ENCODE assay signal across 10 cellular contexts in the genomic region with DNA sequence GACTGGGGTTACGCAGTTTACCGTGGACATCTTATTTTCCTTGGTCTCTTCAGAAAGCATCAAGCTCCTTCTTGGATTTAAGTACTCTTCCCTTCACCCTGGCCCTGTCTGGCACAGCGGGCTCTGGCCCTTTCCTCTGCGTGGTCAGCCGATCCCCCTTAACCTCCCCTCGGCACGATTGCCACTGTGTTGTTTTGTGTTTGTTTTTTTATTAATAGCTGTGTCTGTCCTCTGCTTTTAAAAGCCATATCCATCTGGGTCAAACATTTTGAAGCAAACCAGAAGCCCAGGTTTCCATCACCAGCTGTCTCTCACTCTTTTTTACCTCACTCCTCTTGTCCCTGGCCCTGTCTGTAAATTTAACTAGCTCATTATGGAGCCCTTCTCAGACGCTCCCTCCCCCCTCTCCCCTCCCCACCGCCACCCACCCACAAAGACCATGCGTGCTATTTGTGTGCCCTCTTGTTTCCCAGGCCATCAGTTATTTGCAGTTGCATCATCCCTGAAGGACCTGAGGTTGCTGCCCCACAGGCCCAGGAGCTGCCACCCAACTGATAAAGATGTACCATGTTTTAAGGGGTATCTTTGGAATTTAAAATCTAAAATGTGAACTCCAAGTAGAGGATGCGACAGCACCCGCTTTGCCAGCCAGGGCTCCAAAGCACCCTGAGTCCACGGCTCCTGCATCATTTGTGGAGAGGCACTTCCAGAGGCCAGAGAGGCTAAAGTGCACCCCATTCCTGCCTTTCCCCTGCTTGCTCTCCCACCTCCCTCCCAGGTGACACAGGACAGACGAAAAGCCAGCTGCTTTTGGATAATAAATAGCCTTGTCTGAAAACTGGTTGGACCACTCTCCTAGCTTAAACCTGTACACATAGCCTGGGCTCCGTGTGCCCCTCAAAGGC. TPM values are rescaled to one million over a fixed set of nuclear protein-coding genes. Genes with fewer than 3 reads are reported as not detected.
DNase-seq lines count a peak whose midpoint lies in the region; ATAC-seq and TF ChIP-seq lines count a peak whose summit lies in the region.
"Had no signal": no experiment of that assay in that cellular context is flagged by ENCODE, and none has a peak within 500 bp of the region (broad histone marks: within the 10 kb centered on the region; RNA-seq: fewer than 3 reads in every experiment).

No MANE protein-coding gene starts in this region.

- ATAC-seq in activated CD4-positive, alpha-beta T cell treated with anti-CD3 and anti-CD28 coated beads for 36 hours: peak; percentile 5
- ATAC-seq in T-helper 17 cell (no peak), psoas muscle (no peak)

- H3K27me3 ChIP-seq in psoas muscle (ENCODE audit: insufficient read depth in 3 of 3, low read length in 2 of 3): peaks cover 12 to 69% (median 28%) of the 10 kb centered on the region in 3 donors

- H3K4me1 ChIP-seq in psoas muscle: peaks cover 12% of the 10 kb centered on the region

- no peak overlapping the region for H3K4me3 ChIP-seq in psoas muscle

- peak overlapping the region; percentile 87 for H3K4me3 Mint-ChIP-seq in activated CD4-positive, alpha-beta T cell treated with anti-CD3 and anti-CD28 coated beads for 36 hours
- H3K4me3 Mint-ChIP-seq in T-helper 17 cell (peak overlapping the region; percentile 99), glutamatergic neuron (ENCODE audit: unreplicated experiment) (peak overlapping the region; percentile 85), nephron progenitor cell (no peak overlapping the region)
- H3K4me3 Mint-ChIP-seq in stimulated activated naive CD8-positive, alpha-beta T cell treated with anti-CD3 and anti-CD28 coated beads, Interleukin-15, Interleukin-2, amounts not matched to agents 100 ng/mL and 50 ng/mL, for 24 hours: peak overlapping the region; percentile 88

- peak; percentile 81 for DNase-seq in activated CD4-positive, alpha-beta T cell treated with anti-CD3 and anti-CD28 coated beads for 36 hours
- DNase-seq in activated CD4-positive, alpha-beta T cell treated with anti-CD3 and anti-CD28 coated beads for 4 hours: no peak
- DNase-seq in T-helper 17 cell (no peak), glutamatergic neuron (no peak), psoas muscle (no peak), nephron progenitor cell (no peak), HuH-7 (ENCODE audit: low spot score) (no peak)
- DNase-seq: NCI-H2029 treated with DMSO at 0.1 percent for 48 hours, occipital lobe had no signal

- no peaks in the 10 kb centered on the region for H3K9me3 Mint-ChIP-seq in activated CD4-positive, alpha-beta T cell treated with anti-CD3 and anti-CD28 coated beads for 36 hours (ENCODE audit: low read depth)
- H3K9me3 Mint-ChIP-seq in glutamatergic neuron (ENCODE audit: unreplicated experiment): peaks cover 13% of the 10 kb centered on the region
- H3K9me3 Mint-ChIP-seq in stimulated activated naive CD8-positive, alpha-beta T cell treated with anti-CD3 and anti-CD28 coated beads, Interleukin-15, Interleukin-2, amounts not matched to agents 100 ng/mL and 50 ng/mL, for 24 hours: no peaks in the 10 kb centered on the region
- H3K9me3 Mint-ChIP-seq in nephron progenitor cell: no peaks in the 10 kb centered on the region

- no peak overlapping the region for H3K27ac ChIP-seq in psoas muscle

- no peaks in the 10 kb centered on the region for H3K27me3 Mint-ChIP-seq in activated CD4-positive, alpha-beta T cell treated with anti-CD3 and anti-CD28 coated beads for 36 hours
- H3K27me3 Mint-ChIP-seq in T-helper 17 cell: no peaks in the 10 kb centered on the region
- H3K27me3 Mint-ChIP-seq in glutamatergic neuron (ENCODE audit: unreplicated experiment): peaks cover 15% of the 10 kb centered on the region
- peaks cover 13% of the 10 kb centered on the region for H3K27me3 Mint-ChIP-seq in stimulated activated naive CD8-positive, alpha-beta T cell treated with anti-CD3 and anti-CD28 coated beads, Interleukin-15, Interleukin-2, amounts not matched to agents 100 ng/mL and 50 ng/mL, for 24 hours
- H3K27me3 Mint-ChIP-seq in nephron progenitor cell (ENCODE audit: low read depth, poor library complexity): peaks cover 90% of the 10 kb centered on the region

- no peaks in the 10 kb centered on the region for H3K36me3 ChIP-seq in psoas muscle (ENCODE audit: insufficient read depth in 1 of 2, low read depth in 1 of 2)

- peak overlapping the region; percentile 99 for H3K27ac Mint-ChIP-seq in activated CD4-positive, alpha-beta T cell treated with anti-CD3 and anti-CD28 coated beads for 36 hours
- peak overlapping the region; percentile 100 for H3K27ac Mint-ChIP-seq in T-helper 17 cell
- peak overlapping the region; percentile 31 for H3K27ac Mint-ChIP-seq in glutamatergic neuron (ENCODE audit: unreplicated experiment)
- peak overlapping the region; percentile 99 for H3K27ac Mint-ChIP-seq in stimulated activated naive CD8-positive, alpha-beta T cell treated with anti-CD3 and anti-CD28 coated beads, Interleukin-15, Interleukin-2, amounts not matched to agents 100 ng/mL and 50 ng/mL, for 24 hours
- no peak overlapping the region for H3K27ac Mint-ChIP-seq in nephron progenitor cell

- intact Hi-C loops in activated CD4-positive, alpha-beta T cell treated with anti-CD3 and anti-CD28 coated beads for 36 hours (cut with DNase I, micrococcal nuclease): loop anchor here (1.0 to 10.0 kb wide), 10 partner anchors 9 to 1963 kb away; no protein-coding TSS in a partner anchor
- intact Hi-C loops in psoas muscle (cut with DNase I): loop anchor here in 1 of 2 donors (10.0 kb wide), 1 partner anchor 1133 kb away; no protein-coding TSS in a partner anchor

- H3K4me1 Mint-ChIP-seq in activated CD4-positive, alpha-beta T cell treated with anti-CD3 and anti-CD28 coated beads for 36 hours: peaks cover 31% of the 10 kb centered on the region
- peaks cover 64% of the 10 kb centered on the region for H3K4me1 Mint-ChIP-seq in T-helper 17 cell
- H3K4me1 Mint-ChIP-seq in glutamatergic neuron (ENCODE audit: low read depth, unreplicated experiment): peaks cover 29% of the 10 kb centered on the region
- peaks cover 73% of the 10 kb centered on the region for H3K4me1 Mint-ChIP-seq in stimulated activated naive CD8-positive, alpha-beta T cell treated with anti-CD3 and anti-CD28 coated beads, Interleukin-15, Interleukin-2, amounts not matched to agents 100 ng/mL and 50 ng/mL, for 24 hours (ENCODE audit: low read depth)
- H3K4me1 Mint-ChIP-seq in nephron progenitor cell: peaks cover 83% of the 10 kb centered on the region

- H3K9me3 ChIP-seq in T-helper 17 cell (ENCODE audit: control insufficient read depth, low read length, poor library complexity, severe bottlenecking) (no peaks in the 10 kb centered on the region), psoas muscle (no peaks in the 10 kb centered on the region)

- TF ChIP-seq CTCF in glutamatergic neuron (IDR thresholded peaks at IDR 0.05; ENCODE audit: partially characterized antibody, unreplicated experiment) (no peak), psoas muscle (IDR thresholded peaks at IDR 0.05) (no peak), nephron progenitor cell (IDR thresholded peaks at IDR 0.05) (no peak)

- CTCF ChIA-PET in activated CD4-positive, alpha-beta T cell treated with anti-CD3 and anti-CD28 coated beads for 36 hours (lab: Charles Lee): interaction anchor here (0.6 to 5.5 kb wide), 28 partner anchors 9 to 1290 kb away, joined by 3 to 32 read pairs (median 4); no protein-coding TSS in a partner anchor

- WGBS in psoas muscle, 3 donors: 58 to 68% (median 68%) methylated on average over 15 of the region's 15 CpGs

- peaks cover 65% of the 10 kb centered on the region for H3K36me3 Mint-ChIP-seq in activated CD4-positive, alpha-beta T cell treated with anti-CD3 and anti-CD28 coated beads for 36 hours (ENCODE audit: low read depth)
- peaks cover 28% of the 10 kb centered on the region for H3K36me3 Mint-ChIP-seq in T-helper 17 cell (ENCODE audit: low read depth)
- peaks cover 5% of the 10 kb centered on the region for H3K36me3 Mint-ChIP-seq in glutamatergic neuron (ENCODE audit: unreplicated experiment)
- H3K36me3 Mint-ChIP-seq in stimulated activated naive CD8-positive, alpha-beta T cell treated with anti-CD3 and anti-CD28 coated beads, Interleukin-15, Interleukin-2, amounts not matched to agents 100 ng/mL and 50 ng/mL, for 24 hours (ENCODE audit: low read depth): peaks cover 43% of the 10 kb centered on the region
- no peaks in the 10 kb centered on the region for H3K36me3 Mint-ChIP-seq in nephron progenitor cell (ENCODE audit: low read depth)

- POLR2A ChIA-PET in activated CD4-positive, alpha-beta T cell treated with anti-CD3 and anti-CD28 coated beads for 36 hours (lab: Charles Lee): interaction anchor here (0.5 to 1.5 kb wide), 11 partner anchors 7 to 1434 kb away, joined by 3 to 7 read pairs (median 4); no protein-coding TSS in a partner anchor

RNA-seq across cellular contexts. Expression of gene BCL11B, which starts 3.9 kb away (rescaled TPM):
- total RNA-seq in activated CD4-positive, alpha-beta T cell treated with anti-CD3 and anti-CD28 coated beads for 36 hours: 10 to 100 TPM; 62.1 to 66.2 TPM
- total RNA-seq in T-helper 17 cell: 100 to 1,000 TPM; 167 to 174 TPM
- 2.6 TPM for total RNA-seq in glutamatergic neuron (ENCODE audit: unreplicated experiment)
- total RNA-seq in psoas muscle: under 1 TPM in 3 of 4 donors, not detected in 1; 0.15 to 0.34 (median 0.17) TPM
- polyA plus RNA-seq in psoas muscle: under 1 TPM in 2 of 3 donors, not detected in 1; 0.01 to 0.03 TPM

Comparison
In these comparisons a context has a peak if more than half of its experiments do, and no peak if none do; other contexts are left out.
1. RNA of gene BCL11B, which starts 3.9 kb away (total RNA-seq): 167 to 174 TPM in T-helper 17 cell and 62.1 to 66.2 TPM in activated CD4-positive, alpha-beta T cell treated with anti-CD3 and anti-CD28 coated beads for 36 hours; 2.6 TPM in glutamatergic neuron (single experiment) and 0.15 to 0.34 TPM in psoas muscle; every median in the first group is over 10 times any median in the second.